19 cellular contexts compared by ENCODE assay signal in genomic region chr4:115678425-115678941, GRCh38.
DNase-seq lines count a peak whose midpoint lies in the region; ATAC-seq and TF ChIP-seq lines count a peak whose summit lies in the region.
"Had no signal": no experiment of that assay in that cellular context is flagged by ENCODE, and none has a peak within 500 bp of the region (broad histone marks: within the 10 kb centered on the region; RNA-seq: fewer than 3 reads in every experiment).

No MANE protein-coding gene starts in this region.

- no peaks in the 10 kb centered on the region for H3K79me1 ChIP-seq in H9 (ENCODE audit: insufficient read depth, low read depth, low read length, poor library complexity, severe bottlenecking)

- no peak overlapping the region for H4K8ac ChIP-seq in H9 (replicated peaks; ENCODE audit: insufficient read length, low read depth, low read length)

- no peak overlapping the region for H2AFZ ChIP-seq in H9 (ENCODE audit: low read length)
- H2AFZ ChIP-seq: PC-9 had no signal

- no peak overlapping the region for H3K4me2 ChIP-seq in H9 (ENCODE audit: insufficient read depth, insufficient read length, low read length)
- H3K4me2 ChIP-seq: KMS-11, PC-9 had no signal

- no peak overlapping the region for H2AK5ac ChIP-seq in H9 (ENCODE audit: insufficient read length, low read length)

- H3K79me2 ChIP-seq in H9 (ENCODE audit: insufficient read depth, low read length), result no peaks in the 10 kb centered on the region

- H3T11ph ChIP-seq in H9 (ENCODE audit: low read length), result no peak overlapping the region

- H3K36me3 Mint-ChIP-seq in H9 (ENCODE audit: insufficient read depth in 1 of 3, low read depth in 3 of 3) (peaks cover 0 to 4% (median 3%) of the 10 kb centered on the region in 3 experiments; a peak in 2 of 7 replicates), chondrocyte (ENCODE audit: low read depth) (no peaks in the 10 kb centered on the region)
- no peaks in the 10 kb centered on the region for H3K36me3 Mint-ChIP-seq in activated CD4-positive, alpha-beta T cell treated with anti-CD3 and anti-CD28 coated beads, Interleukin-2, amount 10 ng/mL, durations not matched to agents 7 days and 5 days (ENCODE audit: low read depth)
- H3K36me3 Mint-ChIP-seq: CD4-positive, CD25-positive, alpha-beta regulatory T cell had no signal

- TF ChIP-seq CTCF in H9 (conservative IDR thresholded peaks at IDR 0.05) (no peak), chondrocyte (IDR thresholded peaks at IDR 0.05) (no peak), upper lobe of left lung (IDR thresholded peaks at IDR 0.05) (no peak)

- no peak overlapping the region for H3K23ac ChIP-seq in H9 (ENCODE audit: insufficient read length, low read depth, low read length)

- H3K14ac ChIP-seq in H9 (ENCODE audit: insufficient read depth, low read length), result no peak overlapping the region

- WGBS in H9 (ENCODE audit: extremely low coverage, insufficient read length, low lambda C conversion rate), result no CpG with 5 or more reads among the region's 47 CpGs
- WGBS in upper lobe of left lung, 2 donors, result 94 to 97% methylated on average over 32 to 39 of the region's 47 CpGs

- peak; percentile 31 to 63 for ATAC-seq in upper lobe of left lung (ENCODE audit: low FRiP score in 2 of 2)

- H3K4me1 Mint-ChIP-seq in H9, result no peaks in the 10 kb centered on the region
- H3K4me1 Mint-ChIP-seq in chondrocyte (ENCODE audit: low read depth), result no peaks in the 10 kb centered on the region
- no peaks in the 10 kb centered on the region for H3K4me1 Mint-ChIP-seq in activated CD4-positive, alpha-beta T cell treated with anti-CD3 and anti-CD28 coated beads, Interleukin-2, amount 10 ng/mL, durations not matched to agents 7 days and 5 days
- H3K4me1 Mint-ChIP-seq: CD4-positive, CD25-positive, alpha-beta regulatory T cell had no signal

- H3K27me3 ChIP-seq in H9 (ENCODE audit: insufficient read depth, low read length), result no peaks in the 10 kb centered on the region
- no peaks in the 10 kb centered on the region for H3K27me3 ChIP-seq in upper lobe of left lung

- no peak overlapping the region for H4K91ac ChIP-seq in H9 (ENCODE audit: insufficient read length, low read depth, low read length)

- no peak overlapping the region for H2BK15ac ChIP-seq in H9 (ENCODE audit: low read depth, low read length)

- H2BK120ac ChIP-seq in H9 (ENCODE audit: low read depth, low read length, poor library complexity, severe bottlenecking), result no peak overlapping the region

- H3K9ac ChIP-seq in H9 (ENCODE audit: extremely low read depth, insufficient read length, low read length), result no peak overlapping the region
- H3K9ac ChIP-seq: KMS-11 had no signal

- TF ChIP-seq EP300 in upper lobe of left lung (IDR thresholded peaks at IDR 0.05), result no peak

- H3K36me3 ChIP-seq in upper lobe of left lung, result no peaks in the 10 kb centered on the region

- no peaks in the 10 kb centered on the region for H3K4me1 ChIP-seq in H9 (ENCODE audit: insufficient read depth, low read length)
- no peaks in the 10 kb centered on the region for H3K4me1 ChIP-seq in upper lobe of left lung
- H3K4me1 ChIP-seq: Caco-2 had no signal

- CTCF ChIA-PET in activated CD4-positive, alpha-beta T cell treated with anti-CD3 and anti-CD28 coated beads, Interleukin-2, amount 10 ng/mL, durations not matched to agents 7 days and 5 days (lab: Charles Lee), result interaction anchor here (1.4 kb wide), 1 partner anchor 15 kb away, joined by 4 read pairs; no protein-coding TSS in a partner anchor

- H3K23me2 ChIP-seq in H9 (ENCODE audit: insufficient read length, low read depth, low read length, poor library complexity, severe bottlenecking), result no peaks in the 10 kb centered on the region

- H3K18ac ChIP-seq in H9 (ENCODE audit: insufficient read length, low read depth, low read length), result no peak overlapping the region

- H3K27ac Mint-ChIP-seq in H9, result no peak overlapping the region
- no peak overlapping the region for H3K27ac Mint-ChIP-seq in chondrocyte (ENCODE audit: unreplicated experiment)
- H3K27ac Mint-ChIP-seq in activated CD4-positive, alpha-beta T cell treated with anti-CD3 and anti-CD28 coated beads, Interleukin-2, amount 10 ng/mL, durations not matched to agents 7 days and 5 days, result no peak overlapping the region

- no peak overlapping the region for H3K27ac ChIP-seq in H9 (ENCODE audit: insufficient read length, low read depth, low read length)
- no peak overlapping the region for H3K27ac ChIP-seq in upper lobe of left lung
- H3K27ac ChIP-seq: KMS-11, PC-9 had no signal

- DNase-seq in H9, result peak; percentile 29
- DNase-seq in chondrocyte (ENCODE audit: low spot score), result peak; percentile 90
- peak; percentile 64 for DNase-seq in mesenteric fat pad (ENCODE audit: low spot score)
- peak in 1 of 2 donors; percentile 79 for DNase-seq in upper lobe of left lung
- no peak for DNase-seq in hippocampal formation (lab: John Stamatoyannopoulos, UW)
- no peak for DNase-seq in activated CD4-positive, alpha-beta T cell treated with anti-CD3 and anti-CD28 coated beads, Interleukin-2, amount 10 ng/mL, durations not matched to agents 7 days and 5 days
- no peak for DNase-seq in MV-4-11 (lab: John Stamatoyannopoulos, UW)
- DNase-seq: ACHN; AML-193; Caco-2; CD4-positive, CD25-positive, alpha-beta regulatory T cell; DMS53; NCI-H1048; NCI-H146; NCI-H2081; NCI-H510A; NCI-H774; PC-9 had no signal

- H2BK20ac ChIP-seq in H9 (ENCODE audit: low read depth, low read length, poor library complexity, severe bottlenecking), result no peak overlapping the region

- POLR2A ChIA-PET in activated CD4-positive, alpha-beta T cell treated with anti-CD3 and anti-CD28 coated beads, Interleukin-2, amount 10 ng/mL, durations not matched to agents 7 days and 5 days (lab: Charles Lee), result no interaction called here

- no peak overlapping the region for H2BK12ac ChIP-seq in H9 (ENCODE audit: insufficient read length, low read depth, low read length)

- H4K5ac ChIP-seq in H9 (ENCODE audit: insufficient read length, low read depth, low read length), result no peak overlapping the region

- H3K4me3 ChIP-seq in upper lobe of left lung, result no peak overlapping the region
- H3K4me3 ChIP-seq: PC-9 had no signal

- H4K20me1 ChIP-seq in H9 (ENCODE audit: control insufficient read depth, insufficient read depth, insufficient read length), result no peaks in the 10 kb centered on the region

- no peaks in the 10 kb centered on the region for H3K27me3 Mint-ChIP-seq in H9 (ENCODE audit: low read depth)
- H3K27me3 Mint-ChIP-seq in chondrocyte (ENCODE audit: low read depth), result no peaks in the 10 kb centered on the region
- H3K27me3 Mint-ChIP-seq in activated CD4-positive, alpha-beta T cell treated with anti-CD3 and anti-CD28 coated beads, Interleukin-2, amount 10 ng/mL, durations not matched to agents 7 days and 5 days, result no peaks in the 10 kb centered on the region
- H3K27me3 Mint-ChIP-seq: CD4-positive, CD25-positive, alpha-beta regulatory T cell had no signal

- no peak for TF ChIP-seq POLR2A in upper lobe of left lung (IDR thresholded peaks at IDR 0.05)

- no peak overlapping the region for H3K4me3 Mint-ChIP-seq in H9
- no peak overlapping the region for H3K4me3 Mint-ChIP-seq in chondrocyte (ENCODE audit: unreplicated experiment)
- no peak overlapping the region for H3K4me3 Mint-ChIP-seq in activated CD4-positive, alpha-beta T cell treated with anti-CD3 and anti-CD28 coated beads, Interleukin-2, amount 10 ng/mL, durations not matched to agents 7 days and 5 days
- H3K4me3 Mint-ChIP-seq: CD4-positive, CD25-positive, alpha-beta regulatory T cell had no signal

- H3K56ac ChIP-seq in H9 (ENCODE audit: insufficient read length, low read depth, low read length), result no peak overlapping the region

- H3K9me3 Mint-ChIP-seq in H9, result peaks cover 0 to 2% of the 10 kb centered on the region in 2 experiments; a peak in 2 of 5 replicates
- H3K9me3 Mint-ChIP-seq in chondrocyte (ENCODE audit: low read depth), result peaks cover 3% of the 10 kb centered on the region
- H3K9me3 Mint-ChIP-seq in activated CD4-positive, alpha-beta T cell treated with anti-CD3 and anti-CD28 coated beads, Interleukin-2, amount 10 ng/mL, durations not matched to agents 7 days and 5 days, result no peaks in the 10 kb centered on the region

- H3K9me3 ChIP-seq in H9 (ENCODE audit: control insufficient read depth, low read depth, low read length) (no peaks in the 10 kb centered on the region), upper lobe of left lung (peaks cover 0 to 5% (median 0%) of the 10 kb centered on the region in 4 donors)
- H3K9me3 ChIP-seq: Caco-2 had no signal

- no peak overlapping the region for H3K4ac ChIP-seq in H9 (ENCODE audit: low read depth, low read length)

- H2BK5ac ChIP-seq in H9 (ENCODE audit: insufficient read length, low read length), result no peak overlapping the region

Comparison
In these comparisons a context has a peak if more than half of its experiments do, and no peak if none do; other contexts are left out.
1. DNase-seq: peak in H9 (single experiment), chondrocyte (single experiment) and mesenteric fat pad (single experiment); none in hippocampal formation (0 of 2), activated CD4-positive, alpha-beta T cell treated with anti-CD3 and anti-CD28 coated beads, Interleukin-2, amount 10 ng/mL, durations not matched to agents 7 days and 5 days (single experiment) and MV-4-11 (single experiment).